Comparison of ENCODE assay signal across 27 cellular contexts in genomic region chr6:146369866-146370265, GRCh38.
"Had no signal": no experiment of that assay in that cellular context is flagged by ENCODE, and none has a peak within 500 bp of the region (broad histone marks: within the 10 kb centered on the region; RNA-seq: fewer than 3 reads in every experiment).

No MANE protein-coding gene starts in this region.

- H3K27me3 ChIP-seq: stomach, suprapubic skin, testis, thyroid gland, tibial artery, tibial nerve, transverse colon, upper lobe of left lung, upper lobe of right lung, uterus, vagina had no signal

- H3K4me1 ChIP-seq: stomach, suprapubic skin, testis, thyroid gland, tibial artery, tibial nerve, transverse colon, upper lobe of left lung, upper lobe of right lung, uterus, vagina had no signal

- ATAC-seq: stimulated activated effector memory CD8-positive, alpha-beta T cell treated with anti-CD3 and anti-CD28 coated beads, Interleukin-12 subunit alpha, Interleukin-12 subunit beta, amount 100 ng/mL, for 72 hours; stimulated activated memory B cell treated with anti-CD40 and anti-IgM and Interleukin-4, amounts not matched to agents 10 μg/mL and 1 μg/mL and 100 μg/mL, for 72 hours; stimulated activated naive B cell treated with anti-CD40 and anti-IgM and Interleukin-4, amounts not matched to agents 10 μg/mL and 1 μg/mL and 100 μg/mL, for 72 hours; stimulated activated naive CD8-positive, alpha-beta T cell treated with anti-CD3 and anti-CD28 coated beads, Interleukin-15, amount 100 ng/mL, for 72 hours; stimulated activated naive CD8-positive, alpha-beta T cell treated with anti-CD3 and anti-CD28 coated beads, Interleukin-15, Interleukin-2, amounts not matched to agents 100 U/mL and 50 U/mL, for 24 hours; upper lobe of right lung had no signal

- H3K36me3 ChIP-seq: stomach, suprapubic skin, thoracic aorta, thyroid gland, tibial artery, tibial nerve, transverse colon, upper lobe of left lung, upper lobe of right lung, uterus, vagina had no signal

- H3K9me3 ChIP-seq: suprapubic skin, testis, thoracic aorta, thyroid gland, transverse colon, upper lobe of right lung, uterus, vagina had no signal

- DNase-seq: stimulated activated CD4-positive, alpha-beta T cell treated with anti-CD3 and anti-CD28 coated beads, Interleukin-2, amount 100 ng/mL, for 48 hours; stimulated activated CD4-positive, alpha-beta T cell treated with anti-CD3 and anti-CD28 coated beads, Interleukin-4, amount 100 ng/mL, for 1 hour; stimulated activated CD4-positive, alpha-beta T cell treated with anti-CD3 and anti-CD28 coated beads, Interleukin-4, amount 100 ng/mL, for 24 hours; stimulated activated CD4-positive, alpha-beta T cell treated with anti-CD3 and anti-CD28 coated beads, Interleukin-4, amount 100 ng/mL, for 4 hours; stimulated activated CD8-positive, alpha-beta memory T cell treated with anti-CD3 and anti-CD28 coated beads, Interleukin-4, amount 100 ng/mL, for 48 hours; stimulated activated naive B cell treated with anti-CD40 and anti-IgM and Interleukin-4, amounts not matched to agents 10 μg/mL and 1 μg/mL and 100 μg/mL, for 72 hours; stimulated activated naive CD4-positive, alpha-beta T cell; stimulated activated naive CD4-positive, alpha-beta T cell treated with Interleukin-2 at 50 U/mL for 16 hours; stimulated activated naive CD8-positive, alpha-beta T cell treated with anti-CD3 and anti-CD28 coated beads, Interleukin-15, amount 100 ng/mL, for 72 hours; stimulated activated naive CD8-positive, alpha-beta T cell treated with anti-CD3 and anti-CD28 coated beads, Interleukin-15, Interleukin-2, amounts not matched to agents 100 U/mL and 50 U/mL, for 24 hours; stomach; substantia nigra; testis; thyroid gland; tibial artery; transverse colon; trophoblast cell; upper lobe of left lung; upper lobe of right lung; uterus had no signal

- H3K27ac ChIP-seq: stomach, suprapubic skin, testis, thoracic aorta, thyroid gland, tibial artery, tibial nerve, transverse colon, upper lobe of left lung, upper lobe of right lung, uterus, vagina had no signal

- FAIRE-seq: urothelium cell line had no signal

- H3K4me3 ChIP-seq: stomach, suprapubic skin, testis, thoracic aorta, thyroid gland, tibial artery, tibial nerve, transverse colon, upper lobe of left lung, upper lobe of right lung, uterus, vagina had no signal
